Comparison of ENCODE assay signal across 13 cellular contexts in genomic region chr11:1890856-1891830, GRCh38. TPM values are rescaled to one million over a fixed set of nuclear protein-coding genes. Genes with fewer than 3 reads are reported as not detected.
A peak's percentile ranks its signal among the peaks of the same experiment; 100 is the strongest.
DNase-seq lines count a peak whose midpoint lies in the region; ATAC-seq and TF ChIP-seq lines count a peak whose summit lies in the region.
"Had no signal": no experiment of that assay in that cellular context is flagged by ENCODE, and none has a peak within 500 bp of the region (broad histone marks: within the 10 kb centered on the region; RNA-seq: fewer than 3 reads in every experiment).

No MANE protein-coding gene starts in this region.

- peak overlapping the region; percentile 40 to 88 for H3K27ac ChIP-seq in breast epithelium
- no peak overlapping the region for H3K27ac ChIP-seq in right lobe of liver
- H3K27ac ChIP-seq: SJSA1 had no signal

- DNase-seq in breast epithelium (ENCODE audit: low spot score in 2 of 2) (no peak), MCF 10A (ENCODE audit: unreplicated experiment) (no peak), right lobe of liver (peak in 1 of 3 donors; percentile 45), type B pancreatic cell (ENCODE audit: extremely low spot score, unreplicated experiment) (peak; percentile 65), WTC11 (ENCODE audit: low spot score) (no peak), ureter (ENCODE audit: low spot score) (no peak)
- peak; percentile 64 for DNase-seq in activated T-cell treated with anti-CD3 and anti-CD28 coated beads, Interleukin-2, amount 50 U/mL, for 24 hours
- DNase-seq: erythroblast; HFFc6; NCI-H526; stimulated activated CD4-positive, alpha-beta T cell treated with anti-CD3 and anti-CD28 coated beads, Interleukin-2, amount 100 ng/mL, for 48 hours had no signal

- H3K36me3 Mint-ChIP-seq in MCF 10A (ENCODE audit: insufficient read depth, unreplicated experiment) (no peaks in the 10 kb centered on the region), type B pancreatic cell (no peaks in the 10 kb centered on the region), WTC11 (no peaks in the 10 kb centered on the region)
- peaks cover 8% of the 10 kb centered on the region for H3K36me3 Mint-ChIP-seq in activated T-cell treated with anti-CD3 and anti-CD28 coated beads, Interleukin-2, amount 50 U/mL, for 24 hours (ENCODE audit: low read depth)

- TF ChIP-seq POLR2A in breast epithelium (IDR thresholded peaks at IDR 0.05) (no peak), right lobe of liver (IDR thresholded peaks at IDR 0.05) (no peak)

- H3K4me1 Mint-ChIP-seq in MCF 10A (ENCODE audit: insufficient read depth, unreplicated experiment) (no peaks in the 10 kb centered on the region), type B pancreatic cell (ENCODE audit: unreplicated experiment) (no peaks in the 10 kb centered on the region), WTC11 (no peaks in the 10 kb centered on the region)
- H3K4me1 Mint-ChIP-seq in activated T-cell treated with anti-CD3 and anti-CD28 coated beads, Interleukin-2, amount 50 U/mL, for 24 hours (ENCODE audit: low read depth), result peaks cover 41% of the 10 kb centered on the region

- WGBS in right lobe of liver (ENCODE audit: insufficient coverage, low coverage, low lambda C conversion rate, missing lambda C conversion rate), result no CpG with 5 or more reads among the region's 34 CpGs

- H3K4me3 Mint-ChIP-seq in MCF 10A (ENCODE audit: unreplicated experiment) (no peak overlapping the region), type B pancreatic cell (no peak overlapping the region), WTC11 (no peak overlapping the region)
- H3K4me3 Mint-ChIP-seq in activated T-cell treated with anti-CD3 and anti-CD28 coated beads, Interleukin-2, amount 50 U/mL, for 24 hours, result peak overlapping the region; percentile 75
- H3K4me3 Mint-ChIP-seq: HFFc6 had no signal

- H3K27me3 Mint-ChIP-seq in MCF 10A (ENCODE audit: insufficient read depth, unreplicated experiment) (peaks cover 28% of the 10 kb centered on the region), type B pancreatic cell (no peaks in the 10 kb centered on the region), WTC11 (ENCODE audit: low read depth) (peaks cover 2% of the 10 kb centered on the region; the same call in 1 of the 2 replicates)
- no peaks in the 10 kb centered on the region for H3K27me3 Mint-ChIP-seq in activated T-cell treated with anti-CD3 and anti-CD28 coated beads, Interleukin-2, amount 50 U/mL, for 24 hours

- peaks cover 17% of the 10 kb centered on the region for H3K9me3 Mint-ChIP-seq in MCF 10A (ENCODE audit: unreplicated experiment)
- no peaks in the 10 kb centered on the region for H3K9me3 Mint-ChIP-seq in activated T-cell treated with anti-CD3 and anti-CD28 coated beads, Interleukin-2, amount 50 U/mL, for 24 hours
- H3K9me3 Mint-ChIP-seq in type B pancreatic cell, result no peaks in the 10 kb centered on the region
- no peaks in the 10 kb centered on the region for H3K9me3 Mint-ChIP-seq in WTC11
- H3K9me3 Mint-ChIP-seq: HFFc6 had no signal

- intact Hi-C loops in breast epithelium (cut with DNase I; ENCODE audit: low total_unique reads), result loop anchor here (10.0 kb wide), 1 partner anchor 54 kb away; the partner anchor contains the start of gene MRPL23
- intact Hi-C loops in MCF 10A (cut with micrococcal nuclease), result no loop called here
- intact Hi-C loops in right lobe of liver (cut with DNase I), result loop anchor here in 1 of 2 donors (10.0 kb wide), 1 partner anchor 54 kb away; the partner anchor contains the start of gene MRPL23

- H3K36me3 ChIP-seq in breast epithelium, result no peaks in the 10 kb centered on the region
- H3K36me3 ChIP-seq in right lobe of liver, result no peaks in the 10 kb centered on the region
- H3K36me3 ChIP-seq: SJSA1 had no signal

- H3K4me1 ChIP-seq in breast epithelium, result peaks cover 0 to 5% of the 10 kb centered on the region in 2 donors
- no peaks in the 10 kb centered on the region for H3K4me1 ChIP-seq in right lobe of liver
- H3K4me1 ChIP-seq: SJSA1 had no signal

- CTCF ChIA-PET in MCF 10A (lab: Yijun Ruan, JAX), result interaction anchor here (0.5 to 1.5 kb wide), 3 partner anchors 9 to 489 kb away, joined by 3 to 4 read pairs (median 3); no protein-coding TSS in a partner anchor
- CTCF ChIA-PET in WTC11 (lab: Charles Lee), result interaction anchor here (1.3 to 2.4 kb wide), 5 partner anchors 9 to 265 kb away, joined by 3 to 17 read pairs (median 6); no protein-coding TSS in a partner anchor

- TF ChIP-seq CTCF in breast epithelium (IDR thresholded peaks at IDR 0.05), result no peak
- TF ChIP-seq CTCF in MCF 10A (IDR thresholded peaks at IDR 0.05; ENCODE audit: unreplicated experiment), result no peak
- no peak for TF ChIP-seq CTCF in right lobe of liver (IDR thresholded peaks at IDR 0.05)
- no peak for TF ChIP-seq CTCF in type B pancreatic cell (conservative IDR thresholded peaks at IDR 0.05)
- TF ChIP-seq CTCF in WTC11 (IDR thresholded peaks at IDR 0.05), result no peak

- H3K27ac Mint-ChIP-seq in MCF 10A (ENCODE audit: low read depth, unreplicated experiment) (no peak overlapping the region), type B pancreatic cell (no peak overlapping the region), WTC11 (no peak overlapping the region)
- H3K27ac Mint-ChIP-seq in activated T-cell treated with anti-CD3 and anti-CD28 coated beads, Interleukin-2, amount 50 U/mL, for 24 hours, result peak overlapping the region; percentile 87
- H3K27ac Mint-ChIP-seq: HFFc6 had no signal

- H3K9me3 ChIP-seq in breast epithelium (no peaks in the 10 kb centered on the region), right lobe of liver (no peaks in the 10 kb centered on the region)
- H3K9me3 ChIP-seq: SJSA1 had no signal

- POLR2A ChIA-PET in MCF 10A (lab: Yijun Ruan, JAX) (no interaction called here), WTC11 (lab: Charles Lee) (no interaction called here)

- no TSS peak for BruUV-seq in MCF 10A (replicated peaks; lab: Mats Ljungman, UMichigan)

- ATAC-seq in right lobe of liver, result peak in 3 of 4 donors; percentile 4 to 18 (median 18)
- ATAC-seq in WTC11, result no peak
- ATAC-seq in GM19452 (IDR thresholded peaks at IDR 0.05; ENCODE audit: unreplicated experiment), result no peak

- H3K27me3 ChIP-seq in breast epithelium (peaks cover 0 to 4% of the 10 kb centered on the region in 2 donors), right lobe of liver (no peaks in the 10 kb centered on the region)

- no peak overlapping the region for H3K4me3 ChIP-seq in breast epithelium
- H3K4me3 ChIP-seq in right lobe of liver, result no peak overlapping the region
- H3K4me3 ChIP-seq: SJSA1 had no signal

TF ChIP-seq in WTC11, 78 proteins besides CTCF, POLR2A, EP300 and RAD21 (continues in another document):
- TF ChIP-seq ATF1 (CRISPR knock-in tag; IDR thresholded peaks at IDR 0.05) (no peak), OVOL2 (CRISPR knock-in tag; IDR thresholded peaks at IDR 0.05; ENCODE audit: borderline replicate concordance) (no peak), STAT6 (CRISPR knock-in tag; conservative IDR thresholded peaks at IDR 0.05; ENCODE audit: low read depth) (no peak), ZNF121 (CRISPR knock-in tag; IDR thresholded peaks at IDR 0.05) (no peak), ZNF317 (CRISPR knock-in tag; IDR thresholded peaks at IDR 0.05; ENCODE audit: borderline replicate concordance, low read depth) (no peak), ZNF671 (CRISPR knock-in tag; IDR thresholded peaks at IDR 0.05) (no peak), ETV6 (CRISPR knock-in tag; IDR thresholded peaks at IDR 0.05) (no peak), ZNF219 (CRISPR knock-in tag; IDR thresholded peaks at IDR 0.05; ENCODE audit: borderline replicate concordance) (no peak)

RNA-seq across cellular contexts. Expression of gene PRR33, which starts 0.6 kb away (rescaled TPM):
- total RNA-seq in breast epithelium (not detected), MCF 10A (2022) (not detected in 2 replicates), right lobe of liver (not detected), type B pancreatic cell (ENCODE audit: low replicate concordance) (not detected in 2 replicates), WTC11 (2021) (not detected in 3 replicates), ureter (not detected)
- total RNA-seq: HFFc6, SJSA1 had no signal

RNA-seq across cellular contexts. Expression of gene TNNT3, which starts 28.4 kb away (rescaled TPM):
- 1 to 10 TPM; 3.5 to 8.2 (median 3.6) TPM for total RNA-seq in breast epithelium
- not detected in 2 replicates for total RNA-seq in MCF 10A (2022)
- total RNA-seq in right lobe of liver, result 1 to 10 TPM in 1 of 6 experiments, under 1 TPM in 1, not detected in 4; 0.44 to 2.2 TPM
- 17.3 and 40.9 TPM in 2 replicates for total RNA-seq in type B pancreatic cell (ENCODE audit: low replicate concordance)
- not detected in 3 replicates for total RNA-seq in WTC11 (2021)
- total RNA-seq in ureter, result 57.7 TPM
- total RNA-seq: HFFc6 had no signal

RNA-seq across cellular contexts. Expression of gene LSP1, which starts 38.3 kb away (rescaled TPM):
- total RNA-seq in breast epithelium (10 to 100 TPM; 21.4 to 36.0 (median 23.6) TPM), MCF 10A (2022) (3.3 and 3.7 TPM in 2 replicates), right lobe of liver (10 to 100 TPM in 3 of 6 experiments, 1 to 10 TPM in 3; 2.3 to 20.6 (median 8.8) TPM), type B pancreatic cell (ENCODE audit: low replicate concordance) (0.50 and 0.53 TPM in 2 replicates), WTC11 (2021) (0.77 to 1.7 TPM (median 1.0 TPM) in 3 replicates), ureter (47.4 TPM)

RNA-seq across cellular contexts. Expression of gene TNNI2, which starts 52.4 kb away (rescaled TPM):
- total RNA-seq in breast epithelium (1 to 10 TPM in 2 of 3 donors, not detected in 1; 1.6 to 5.6 TPM), MCF 10A (2022) (43.3 and 77.7 TPM in 2 replicates), right lobe of liver (1 to 10 TPM in 2 of 6 experiments, under 1 TPM in 1, not detected in 3; 0.31 to 1.9 (median 1.1) TPM), type B pancreatic cell (ENCODE audit: low replicate concordance) (1.7 and 3.9 TPM in 2 replicates), WTC11 (2021) (0.41 TPM in 1 of 3 replicates, not detected in the others), ureter (45.0 TPM)
- total RNA-seq: HFFc6, SJSA1 had no signal

RNA-seq across cellular contexts. Expression of gene MRPL23, which starts 56.0 kb away (rescaled TPM):
- 100 to 1,000 TPM; 109 to 171 (median 112) TPM for total RNA-seq in breast epithelium
- total RNA-seq in MCF 10A (2022), result 89.2 and 98.0 TPM in 2 replicates
- 100 to 1,000 TPM in 1 of 6 experiments, 10 to 100 TPM in 5; 23.1 to 121 (median 36.4) TPM for total RNA-seq in right lobe of liver
- 40.0 and 46.1 TPM in 2 replicates for total RNA-seq in type B pancreatic cell (ENCODE audit: low replicate concordance)
- total RNA-seq in WTC11 (2021), result 59.4 to 73.0 TPM (median 61.0 TPM) in 3 replicates
- 40.5 TPM for total RNA-seq in ureter

Comparison
In these comparisons a context has a peak if more than half of its experiments do, and no peak if none do; other contexts are left out.
1. DNase-seq: peak in activated T-cell treated with anti-CD3 and anti-CD28 coated beads, Interleukin-2, amount 50 U/mL, for 24 hours (single experiment) and type B pancreatic cell (single experiment); none in breast epithelium (0 of 2), MCF 10A (single experiment), WTC11 (single experiment) and ureter (single experiment).
2. H3K27ac ChIP-seq: peak in breast epithelium (2 of 2); none in right lobe of liver (0 of 3).
3. ATAC-seq: peak in right lobe of liver (3 of 4); none in WTC11 (single experiment) and GM19452 (single experiment).